In the genomic region with DNA sequence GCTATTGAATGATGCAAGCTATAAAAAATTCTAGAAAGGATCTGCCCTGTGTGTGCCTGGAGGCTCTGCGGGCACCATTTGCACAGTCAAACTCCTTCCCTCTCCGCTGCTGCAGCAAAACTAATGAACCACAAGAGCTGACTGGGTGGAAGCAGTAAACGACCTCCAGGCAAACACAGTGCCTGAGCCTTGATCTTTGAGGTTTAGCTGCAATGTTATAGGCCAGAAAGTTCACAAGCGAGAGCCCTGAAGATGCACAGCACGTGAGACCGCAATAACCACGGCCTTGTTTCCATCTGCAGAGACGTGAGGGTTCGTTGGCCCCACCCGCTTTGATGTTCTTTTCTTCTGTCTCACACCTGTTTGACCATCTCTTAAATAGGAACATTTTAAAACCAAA, we compare ENCODE assay signal across 1 cellular context.
TF ChIP-seq lines count a peak whose summit lies in the region.

No MANE protein-coding gene starts in this region.

TF ChIP-seq in GM12878, 131 proteins besides CTCF, POLR2A, EP300 and RAD21 (continued from another document):
- no peak for TF ChIP-seq MAX (IDR thresholded peaks at IDR 0.05; ENCODE audit: low read depth, low read length)
- no peak for TF ChIP-seq POLR2AphosphoS2 (IDR thresholded peaks at IDR 0.05; ENCODE audit: low read depth, low read length)
- peak; percentile 85 to 91 for TF ChIP-seq BHLHE40 (IDR thresholded peaks at IDR 0.05; ENCODE audit: borderline replicate concordance in 1 of 2, low read depth in 2 of 2, low read length in 1 of 2)
- no peak for TF ChIP-seq MEF2A (IDR thresholded peaks at IDR 0.05; ENCODE audit: insufficient read depth, low read depth, low read length)
- TF ChIP-seq RUNX3 (IDR thresholded peaks at IDR 0.05; ENCODE audit: low read length) = peak; percentile 88
- no peak for TF ChIP-seq CEBPZ (IDR thresholded peaks at IDR 0.05; ENCODE audit: low read depth, low read length)
